Comparison of ENCODE assay signal across 13 cellular contexts in the genomic region with DNA sequence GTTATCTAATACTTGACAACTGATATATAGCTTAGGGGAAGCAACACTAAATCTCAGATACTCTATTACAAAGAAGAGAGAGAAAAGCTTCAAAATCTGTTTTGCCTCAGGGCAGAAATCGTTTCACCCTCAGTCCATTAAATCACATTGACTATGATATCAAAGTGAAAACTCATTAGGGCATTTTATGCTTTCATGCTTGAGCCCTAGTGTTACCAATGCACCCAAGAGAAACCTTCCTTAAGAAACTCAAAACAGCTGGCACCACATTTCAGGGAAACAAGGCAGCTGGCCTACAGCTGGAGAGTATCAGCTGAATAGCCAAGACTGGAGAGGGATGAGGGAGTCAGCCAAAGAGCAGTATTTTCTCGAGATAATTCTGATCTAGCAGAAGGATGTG. TPM values are rescaled to one million over a fixed set of nuclear protein-coding genes. Genes with fewer than 3 reads are reported as not detected.
DNase-seq lines count a peak whose midpoint lies in the region; ATAC-seq and TF ChIP-seq lines count a peak whose summit lies in the region.
"Had no signal": no experiment of that assay in that cellular context is flagged by ENCODE, and none has a peak within 500 bp of the region (broad histone marks: within the 10 kb centered on the region; RNA-seq: fewer than 3 reads in every experiment).

No MANE protein-coding gene starts in this region.

- POLR2A ChIA-PET in activated CD4-positive, alpha-beta memory T cell treated with anti-CD3 and anti-CD28 coated beads, Interleukin-2, amount 10 ng/mL, durations not matched to agents 7 days and 5 days (lab: Charles Lee) = no interaction called here

- peak overlapping the region; percentile 4 to 27 for H3K27ac ChIP-seq in uterus
- H3K27ac ChIP-seq: thoracic aorta had no signal

- H3K4me3 Mint-ChIP-seq in activated CD4-positive, alpha-beta memory T cell treated with anti-CD3 and anti-CD28 coated beads, Interleukin-2, amount 10 ng/mL, durations not matched to agents 7 days and 5 days = no peak overlapping the region

- TF ChIP-seq POLR2A in uterus (IDR thresholded peaks at IDR 0.05) = no peak

- no peaks in the 10 kb centered on the region for H3K9me3 ChIP-seq in uterus
- H3K9me3 ChIP-seq: thoracic aorta had no signal

- CTCF ChIA-PET in activated CD4-positive, alpha-beta memory T cell treated with anti-CD3 and anti-CD28 coated beads, Interleukin-2, amount 10 ng/mL, durations not matched to agents 7 days and 5 days (lab: Charles Lee) = no interaction called here

- TF ChIP-seq CTCF in fibroblast of mammary gland (conservative IDR thresholded peaks at IDR 0.05; ENCODE audit: control insufficient read depth, insufficient read depth, low read depth, low read length) = no peak
- TF ChIP-seq CTCF in uterus (IDR thresholded peaks at IDR 0.05) = no peak

- no peaks in the 10 kb centered on the region for H3K27me3 ChIP-seq in uterus

- no peaks in the 10 kb centered on the region for H3K36me3 ChIP-seq in uterus
- H3K36me3 ChIP-seq: thoracic aorta had no signal

- H3K27ac Mint-ChIP-seq in activated CD4-positive, alpha-beta memory T cell treated with anti-CD3 and anti-CD28 coated beads, Interleukin-2, amount 10 ng/mL, durations not matched to agents 7 days and 5 days = no peak overlapping the region

- H3K27me3 Mint-ChIP-seq in activated CD4-positive, alpha-beta memory T cell treated with anti-CD3 and anti-CD28 coated beads, Interleukin-2, amount 10 ng/mL, durations not matched to agents 7 days and 5 days = peaks cover 11% of the 10 kb centered on the region

- H3K4me1 ChIP-seq in uterus = no peaks in the 10 kb centered on the region

- intact Hi-C loops in Right ventricle myocardium inferior (cut with DNase I) (no loop called here), cardiac septum (cut with DNase I) (no loop called here), uterus (cut with DNase I; ENCODE audit: low total_unique reads) (no loop called here)

- no peaks in the 10 kb centered on the region for H3K9me3 Mint-ChIP-seq in activated CD4-positive, alpha-beta memory T cell treated with anti-CD3 and anti-CD28 coated beads, Interleukin-2, amount 10 ng/mL, durations not matched to agents 7 days and 5 days

- ATAC-seq in Right ventricle myocardium inferior (peak; percentile 74), HG03378 (IDR thresholded peaks at IDR 0.05; ENCODE audit: unreplicated experiment) (no peak)

- no peaks in the 10 kb centered on the region for H3K4me1 Mint-ChIP-seq in activated CD4-positive, alpha-beta memory T cell treated with anti-CD3 and anti-CD28 coated beads, Interleukin-2, amount 10 ng/mL, durations not matched to agents 7 days and 5 days

- H3K36me3 Mint-ChIP-seq in activated CD4-positive, alpha-beta memory T cell treated with anti-CD3 and anti-CD28 coated beads, Interleukin-2, amount 10 ng/mL, durations not matched to agents 7 days and 5 days (ENCODE audit: low read depth) = no peaks in the 10 kb centered on the region

- no peak overlapping the region for H3K4me3 ChIP-seq in fibroblast of mammary gland (ENCODE audit: control insufficient read depth, low read depth, low read length)
- H3K4me3 ChIP-seq in uterus = no peak overlapping the region
- H3K4me3 ChIP-seq: smooth muscle cell, thoracic aorta had no signal

- DNase-seq in Right ventricle myocardium inferior (ENCODE audit: missing footprints) (no peak), cardiac septum (ENCODE audit: low spot score) (no peak), fibroblast of mammary gland (ENCODE audit: low read depth) (peak; percentile 21), myocyte (ENCODE audit: low read depth) (peak; percentile 77), uterus (peak; percentile 31 to 34), cortex of kidney (lab: John Stamatoyannopoulos, UW) (no peak)
- DNase-seq in activated CD4-positive, alpha-beta memory T cell treated with anti-CD3 and anti-CD28 coated beads, Interleukin-2, amount 10 ng/mL, durations not matched to agents 7 days and 5 days = no peak
- DNase-seq: activated CD4-positive, CD25-positive, alpha-beta regulatory T cell treated with anti-CD3 and anti-CD28 coated beads, Interleukin-2, amount 50 U/mL, for 72 hours; H7; islet precursor cell had no signal

RNA-seq across cellular contexts. Expression of gene COLGALT2, which starts 14.9 kb away (rescaled TPM):
- total RNA-seq in Right ventricle myocardium inferior (3.6 TPM), cardiac septum (7.5 TPM), myocyte (6.0 and 11.4 TPM in 2 replicates), uterus (1 to 10 TPM in 3 of 4 donors, not detected in 1; 1.3 to 8.5 (median 2.9) TPM)
- 5.5 TPM for polyA plus RNA-seq in myocyte (2012)
- 1 to 10 TPM; 2.6 to 2.9 TPM for total RNA-seq in activated CD4-positive, alpha-beta memory T cell treated with anti-CD3 and anti-CD28 coated beads, Interleukin-2, amount 10 ng/mL, durations not matched to agents 7 days and 5 days

RNA-seq across cellular contexts. Expression of gene TSEN15, which starts 28.9 kb away (rescaled TPM):
- total RNA-seq in Right ventricle myocardium inferior (26.4 TPM), cardiac septum (25.6 TPM), myocyte (56.8 and 80.1 TPM in 2 replicates), uterus (10 to 100 TPM in 3 of 4 donors, 1 to 10 TPM in 1; 7.9 to 69.3 (median 29.2) TPM)
- polyA plus RNA-seq in myocyte (2012) = 32.7 TPM
- 10 to 100 TPM; 52.6 to 53.7 TPM for total RNA-seq in activated CD4-positive, alpha-beta memory T cell treated with anti-CD3 and anti-CD28 coated beads, Interleukin-2, amount 10 ng/mL, durations not matched to agents 7 days and 5 days

Comparison
In these comparisons a context has a peak if more than half of its experiments do, and no peak if none do; other contexts are left out.
1. DNase-seq: peak in fibroblast of mammary gland (single experiment), myocyte (single experiment) and uterus (2 of 2); none in Right ventricle myocardium inferior (single experiment), cardiac septum (single experiment), activated CD4-positive, alpha-beta memory T cell treated with anti-CD3 and anti-CD28 coated beads, Interleukin-2, amount 10 ng/mL, durations not matched to agents 7 days and 5 days (single experiment) and cortex of kidney (single experiment).